Comparison of ENCODE assay signal across 19 cellular contexts in genomic region chr16:69616082-69616481, GRCh38. TPM values are rescaled to one million over a fixed set of nuclear protein-coding genes. Genes with fewer than 3 reads are reported as not detected.
DNase-seq lines count a peak whose midpoint lies in the region; ATAC-seq, FAIRE-seq and TF ChIP-seq lines count a peak whose summit lies in the region.
"Had no signal": no experiment of that assay in that cellular context is flagged by ENCODE, and none has a peak within 500 bp of the region (broad histone marks: within the 10 kb centered on the region; RNA-seq: fewer than 3 reads in every experiment).

No MANE protein-coding gene starts in this region.

- peaks cover 87% of the 10 kb centered on the region for H3K79me2 ChIP-seq in HepG2 (ENCODE audit: insufficient read depth, low read length)

- DNase-seq in Right ventricle myocardium inferior (ENCODE audit: missing footprints) (no peak), cardiac septum (ENCODE audit: low spot score) (no peak), HepG2 (ENCODE audit: low spot score) (no peak), NCI-H2081 (lab: John Stamatoyannopoulos, UW) (no peak), NCI-H526 treated with DMSO at 0.1 percent for 48 hours (lab: John Stamatoyannopoulos, UW) (no peak), C1 segment of cervical spinal cord (lab: John Stamatoyannopoulos, UW) (no peak)
- DNase-seq in central memory CD8-positive, alpha-beta T cell (ENCODE audit: low spot score in 2 of 2): no peak
- DNase-seq in stimulated activated naive B cell treated with anti-CD40 and anti-IgM and Interleukin-4, amounts not matched to agents 10 μg/mL and 1 μg/mL and 100 μg/mL, for 72 hours: no peak
- DNase-seq: DMS79, GM23248, KBM-7, NCI-H1092 treated with DMSO at 0.1 percent for 48 hours, NCI-H1694 treated with DMSO at 0.1 percent for 48 hours, NCI-H748 treated with DMSO at 0.1 percent for 48 hours, PC-9 had no signal

- no TSS peak for BruUV-seq in HepG2 (replicated peaks; lab: Mats Ljungman, UMichigan)

- H3K27me3 Mint-ChIP-seq in central memory CD8-positive, alpha-beta T cell: no peaks in the 10 kb centered on the region
- H3K27me3 Mint-ChIP-seq in stimulated activated naive B cell treated with anti-CD40 and anti-IgM and Interleukin-4, amounts not matched to agents 10 μg/mL and 1 μg/mL and 100 μg/mL, for 72 hours: no peaks in the 10 kb centered on the region

- H3K4me3 Mint-ChIP-seq in central memory CD8-positive, alpha-beta T cell: no peak overlapping the region
- no peak overlapping the region for H3K4me3 Mint-ChIP-seq in stimulated activated naive B cell treated with anti-CD40 and anti-IgM and Interleukin-4, amounts not matched to agents 10 μg/mL and 1 μg/mL and 100 μg/mL, for 72 hours

- no peaks in the 10 kb centered on the region for H3K27me3 ChIP-seq in HepG2 (ENCODE audit: control insufficient read depth in 1 of 2, insufficient read depth in 2 of 2, low read length in 2 of 2)

- H3K4me3 ChIP-seq in HepG2 (replicated peaks in 1 of 3; ENCODE audit: insufficient read depth in 1 of 3, low read depth in 2 of 3, low read length in 3 of 3): no peak overlapping the region
- H3K4me3 ChIP-seq: GM23248, PC-9 had no signal

- no peak overlapping the region for H2AFZ ChIP-seq in HepG2 (ENCODE audit: low read length)
- H2AFZ ChIP-seq: GM23248, PC-9 had no signal

- peaks cover 2% of the 10 kb centered on the region for H3K36me3 Mint-ChIP-seq in central memory CD8-positive, alpha-beta T cell (ENCODE audit: insufficient read depth)
- peaks cover 13 to 24% of the 10 kb centered on the region in 2 donors for H3K36me3 Mint-ChIP-seq in stimulated activated naive B cell treated with anti-CD40 and anti-IgM and Interleukin-4, amounts not matched to agents 10 μg/mL and 1 μg/mL and 100 μg/mL, for 72 hours

- intact Hi-C loops in Right ventricle myocardium inferior (cut with DNase I) (loop anchor here (5.0 kb wide), 2 partner anchors 49 to 219 kb away; partner anchors contain the start of gene NFAT5), cardiac septum (cut with DNase I) (no loop called here), HepG2 (cut with micrococcal nuclease; ENCODE audit: unreplicated experiment) (no loop called here)

- H4K20me1 ChIP-seq in HepG2 (ENCODE audit: insufficient read depth, low read length): peaks cover 64% of the 10 kb centered on the region

- H3K9me3 Mint-ChIP-seq in central memory CD8-positive, alpha-beta T cell: no peaks in the 10 kb centered on the region
- no peaks in the 10 kb centered on the region for H3K9me3 Mint-ChIP-seq in stimulated activated naive B cell treated with anti-CD40 and anti-IgM and Interleukin-4, amounts not matched to agents 10 μg/mL and 1 μg/mL and 100 μg/mL, for 72 hours

- H3K9me3 ChIP-seq in HepG2 (ENCODE audit: low read length): no peaks in the 10 kb centered on the region

- no peak overlapping the region for H3K9ac ChIP-seq in HepG2 (ENCODE audit: insufficient read depth, low read depth, low read length)
- H3K9ac ChIP-seq: GM23248 had no signal

- WGBS in HepG2 (ENCODE audit: low lambda C conversion rate): 96% methylated on average over 4 of the region's 4 CpGs

- CTCF ChIA-PET in HepG2 (lab: Yijun Ruan, JAX; ENCODE audit: low intra/inter-chr PET ratio, low total read pairs): no interaction called here

- H3K36me3 ChIP-seq in HepG2 (replicated peaks in 1 of 2; ENCODE audit: control insufficient read depth in 1 of 2, insufficient read depth in 2 of 2, low read length in 2 of 2): peaks cover 5 to 30% of the 10 kb centered on the region in 2 experiments; a peak in 4 of 5 replicates

- TF ChIP-seq RAD21 in HepG2 (CRISPR knock-in tag; IDR thresholded peaks at IDR 0.05): no peak

- in situ Hi-C loops in HepG2 (cut with HindIII; ENCODE audit: extremely low pct_ligation_motif_present, low pct_unique_long_range_greater_than_20kb): no loop called here

- no peak for FAIRE-seq in HepG2 (lab: Jason Lieb, UNC)
- FAIRE-seq: A204.1, G401.6, GM12892 had no signal

- peak overlapping the region; percentile 7 for H3K27ac Mint-ChIP-seq in central memory CD8-positive, alpha-beta T cell (ENCODE audit: low read depth)
- peak overlapping the region; percentile 26 for H3K27ac Mint-ChIP-seq in stimulated activated naive B cell treated with anti-CD40 and anti-IgM and Interleukin-4, amounts not matched to agents 10 μg/mL and 1 μg/mL and 100 μg/mL, for 72 hours

- peaks cover 35% of the 10 kb centered on the region for H3K4me1 Mint-ChIP-seq in central memory CD8-positive, alpha-beta T cell
- peaks cover 19 to 33% of the 10 kb centered on the region in 2 donors for H3K4me1 Mint-ChIP-seq in stimulated activated naive B cell treated with anti-CD40 and anti-IgM and Interleukin-4, amounts not matched to agents 10 μg/mL and 1 μg/mL and 100 μg/mL, for 72 hours

- peaks cover 59% of the 10 kb centered on the region for H3K4me1 ChIP-seq in HepG2 (ENCODE audit: insufficient read depth, low read length)

- H3K27ac ChIP-seq in HepG2 (ENCODE audit: extremely low read length, insufficient read depth, low read length): no peak overlapping the region
- H3K27ac ChIP-seq: C4-2B, GM23248, PC-9 had no signal

- no peak for TF ChIP-seq POLR2A in HepG2 (IDR thresholded peaks at IDR 0.05; ENCODE audit: insufficient read depth in 1 of 2, low read depth in 2 of 2, low read length in 2 of 2)

- H3K4me2 ChIP-seq in HepG2 (ENCODE audit: low read depth, low read length): no peak overlapping the region
- H3K4me2 ChIP-seq: PC-9 had no signal

- TF ChIP-seq EP300 in HepG2 (IDR thresholded peaks at IDR 0.05; ENCODE audit: low read depth in 2 of 2, low read length in 2 of 2) (no peak), HepG2 (CRISPR knock-in tag; IDR thresholded peaks at IDR 0.05; ENCODE audit: borderline replicate concordance) (no peak)

- ATAC-seq in Right ventricle myocardium inferior: peak; percentile 53
- no peak for ATAC-seq in central memory CD8-positive, alpha-beta T cell (replicated peaks; ENCODE audit: extremely low read depth, poor library complexity, severe bottlenecking)
- peak; percentile 43 for ATAC-seq in HepG2
- ATAC-seq in stimulated activated naive B cell treated with anti-CD40 and anti-IgM and Interleukin-4, amounts not matched to agents 10 μg/mL and 1 μg/mL and 100 μg/mL, for 72 hours (replicated peaks): no peak

- POLR2A ChIA-PET in HepG2 (lab: Yijun Ruan, JAX): interaction anchor here (1.4 kb wide), 1 partner anchor 56 kb away, joined by 4 read pairs; no protein-coding TSS in a partner anchor

- 0 out of 2 replicates have a peak, but pooled peaks have one; percentile 5 for TF ChIP-seq CTCF in HepG2 (CRISPR knock-in tag; IDR thresholded peaks at IDR 0.05)

TF ChIP-seq in HepG2, 621 proteins besides CTCF, POLR2A, EP300 and RAD21:
- TF ChIP-seq ZSCAN9 (CRISPR knock-in tag; IDR thresholded peaks at IDR 0.05; ENCODE audit: borderline replicate concordance) (no peak), PTBP1 (IDR thresholded peaks at IDR 0.05; ENCODE audit: low read depth, low read length, poor library complexity, severe bottlenecking) (no peak), TBX2 (CRISPR knock-in tag; IDR thresholded peaks at IDR 0.05; ENCODE audit: borderline replicate concordance) (0 out of 2 replicates have a peak, but pooled peaks have one; percentile 2)

RNA-seq across cellular contexts. Expression of gene NFAT5, which starts 50.3 kb away (rescaled TPM):
- total RNA-seq in Right ventricle myocardium inferior (16.2 TPM), cardiac septum (28.5 TPM), HepG2 (2016; rRNA removed; fragmentation: Illumina TruSeq; extraction: Trizol) (20.5 and 49.3 TPM in 2 replicates)
- 24.3 and 24.8 TPM in 2 replicates for total RNA-seq in HepG2 (2016; cell fraction: cytosol; rRNA removed; fragmentation: Illumina TruSeq; extraction: Trizol; ENCODE audit: low read depth)
- 18.4 and 45.8 TPM in 2 replicates for total RNA-seq in HepG2 (2016; cell fraction: insoluble cytoplasmic fraction; rRNA removed; fragmentation: Illumina TruSeq; extraction: Trizol)
- 11.3 and 13.6 TPM in 2 replicates for total RNA-seq in HepG2 (2016; cell fraction: membrane; rRNA removed; fragmentation: Illumina TruSeq; extraction: Trizol)
- total RNA-seq in HepG2 (2016; cell fraction: nucleus; rRNA removed; fragmentation: Illumina TruSeq; extraction: Trizol): 56.4 and 58.5 TPM in 2 replicates
- 38.4 and 54.3 TPM in 2 replicates for polyA plus RNA-seq in HepG2 (2011; rRNA removed)
- polyA plus RNA-seq in HepG2 (2011; cell fraction: cytosol; rRNA removed): 16.2 and 21.9 TPM in 2 replicates
- 40.8 and 43.9 TPM in 2 replicates for polyA plus RNA-seq in HepG2 (2011; cell fraction: nucleus; rRNA removed)
- polyA plus RNA-seq in HepG2 (2012): 11.1 and 13.6 TPM in 2 replicates
- polyA plus RNA-seq in HepG2 (2016; cell fraction: cytosol; fragmentation: Illumina TruSeq; extraction: Trizol; ENCODE audit: low read depth): 0.27 and 0.49 TPM in 2 replicates
- polyA plus RNA-seq in HepG2 (2016; cell fraction: insoluble cytoplasmic fraction; fragmentation: Illumina TruSeq; extraction: Trizol; ENCODE audit: low read depth): 14.9 and 15.4 TPM in 2 replicates
- polyA plus RNA-seq in HepG2 (2016; cell fraction: membrane; fragmentation: Illumina TruSeq; extraction: Trizol; ENCODE audit: low read depth): 1.1 and 1.6 TPM in 2 replicates
- 44.4 and 51.2 TPM in 2 replicates for polyA plus RNA-seq in HepG2 (2016; cell fraction: nucleus; fragmentation: Illumina TruSeq; extraction: Trizol; ENCODE audit: insufficient read depth, low read depth)
- polyA minus RNA-seq in HepG2 (2011; rRNA and poly(A)+ RNA removed; ENCODE audit: low replicate concordance): 42.0 and 124 TPM in 2 replicates
- 77.0 and 77.2 TPM in 2 replicates for polyA minus RNA-seq in HepG2 (2011; cell fraction: cytosol; rRNA and poly(A)+ RNA removed)
- polyA minus RNA-seq in HepG2 (2011; cell fraction: nucleus; rRNA and poly(A)+ RNA removed): 142 and 175 TPM in 2 replicates

Comparison
In these comparisons a context has a peak if more than half of its experiments do, and no peak if none do; other contexts are left out.
1. ATAC-seq: peak in Right ventricle myocardium inferior (single experiment) and HepG2 (single experiment); none in central memory CD8-positive, alpha-beta T cell (single experiment) and stimulated activated naive B cell treated with anti-CD40 and anti-IgM and Interleukin-4, amounts not matched to agents 10 μg/mL and 1 μg/mL and 100 μg/mL, for 72 hours (0 of 2).